Comparison of ENCODE assay signal across 8 cellular contexts in the genomic region with DNA sequence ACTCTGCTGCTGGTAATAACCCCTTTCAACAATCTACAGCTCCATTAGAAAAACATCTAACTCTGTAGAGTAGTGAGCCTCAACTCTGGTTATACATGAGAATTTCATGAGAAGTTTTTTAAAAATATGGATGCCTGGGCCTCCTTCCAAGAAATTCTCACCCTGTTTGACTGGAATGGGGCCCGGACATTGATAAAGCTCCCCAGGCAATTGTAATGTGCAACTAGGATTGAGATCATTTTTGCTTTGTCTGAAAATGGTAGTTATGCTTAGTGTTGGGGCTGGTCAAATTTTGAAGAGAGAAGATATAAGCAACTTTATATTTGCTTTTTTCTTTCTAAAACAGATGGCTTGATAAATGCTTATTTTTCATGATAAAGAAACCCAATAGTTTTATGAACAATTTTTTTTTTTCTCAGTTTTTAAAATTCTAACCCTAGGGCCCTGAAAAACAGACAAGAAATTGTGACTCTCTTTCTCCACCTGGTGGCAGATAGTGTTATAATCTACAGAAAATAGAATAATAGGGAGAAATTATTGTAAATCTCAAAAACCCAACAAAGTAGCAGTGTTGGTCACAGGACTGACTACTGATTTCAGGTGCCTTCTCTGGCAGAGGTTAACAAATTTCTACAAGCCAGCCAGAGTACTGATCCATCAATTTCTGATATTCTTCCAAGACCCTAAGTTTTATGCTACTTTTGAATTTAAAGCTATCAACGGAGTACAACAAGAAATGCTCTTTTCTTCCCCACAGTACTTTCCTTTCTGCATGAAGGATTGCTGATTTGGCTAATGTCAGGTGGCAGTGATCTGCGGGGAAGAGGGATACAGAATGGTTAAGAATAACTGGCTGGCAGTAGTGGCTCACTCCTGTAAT.
DNase-seq lines count a peak whose midpoint lies in the region; ATAC-seq and TF ChIP-seq lines count a peak whose summit lies in the region.

No MANE protein-coding gene starts in this region.

- no peaks in the 10 kb centered on the region for H4K20me1 ChIP-seq in IMR-90 (ENCODE audit: insufficient read depth, low read length)

- peak overlapping the region; percentile 46; the same call in 1 of the 2 replicates for H3K18ac ChIP-seq in IMR-90 (ENCODE audit: low read depth, low read length)

- peak overlapping the region; percentile 91; the same call in 1 of the 2 replicates for H4K5ac ChIP-seq in IMR-90 (ENCODE audit: low read depth, low read length)

- peak overlapping the region; percentile 88 for H3K27ac Mint-ChIP-seq in MCF 10A (ENCODE audit: low read depth, unreplicated experiment)

- POLR2A ChIA-PET in IMR-90 (lab: Charles Lee; ENCODE audit: unreplicated experiment) = interaction anchor here (3.3 kb wide), 1 partner anchor 175 kb away, joined by 9 read pairs; a partner anchor contains a TSS
- POLR2A ChIA-PET in MCF 10A (lab: Yijun Ruan, JAX) = interaction anchor here (0.6 to 6.8 kb wide), 13 partner anchors 37 to 417 kb away, joined by 3 to 86 read pairs (median 10); a partner anchor contains a TSS

- peaks cover 0 to 7% of the 10 kb centered on the region in 2 experiments; a peak in 2 of 4 replicates for H3K79me1 ChIP-seq in IMR-90 (ENCODE audit: low read depth in 1 of 2, low read length in 2 of 2)

- peaks cover 15% of the 10 kb centered on the region for H3K4me1 Mint-ChIP-seq in MCF 10A (ENCODE audit: insufficient read depth, unreplicated experiment)

- dilution Hi-C loops in IMR-90 (cut with HindIII; ENCODE audit: low sequenced_read_pairs, unreplicated experiment) = no loop called here

- no peaks in the 10 kb centered on the region for H3K9me3 ChIP-seq in IMR-90 (ENCODE audit: control insufficient read depth, insufficient read depth, low read length)

- H3K36me3 Mint-ChIP-seq in MCF 10A (ENCODE audit: insufficient read depth, unreplicated experiment) = no peaks in the 10 kb centered on the region

- CTCF ChIA-PET in IMR-90 (lab: Yijun Ruan, JAX) (interaction anchor here (0.6 to 6.8 kb wide), 13 partner anchors 76 to 1489 kb away, joined by 3 to 48 read pairs (median 3); a partner anchor contains a TSS), MCF 10A (lab: Yijun Ruan, JAX) (interaction anchor here (0.6 to 12.6 kb wide), 34 partner anchors 9 to 448 kb away, joined by 3 to 389 read pairs (median 4); a partner anchor contains a TSS)

- no peak overlapping the region for H3K4me3 Mint-ChIP-seq in MCF 10A (ENCODE audit: unreplicated experiment)

- H3K27ac ChIP-seq in IMR-90 (ENCODE audit: insufficient read depth, low read length) = peak overlapping the region; percentile 61

- peak; percentile 50 for ATAC-seq in IMR-90 (ENCODE audit: low read depth)

- peak overlapping the region; percentile 86 for H2BK20ac ChIP-seq in IMR-90 (ENCODE audit: low read depth, low read length)

- no peak overlapping the region; the same call in none of the 2 replicates for H3K14ac ChIP-seq in IMR-90 (replicated peaks; ENCODE audit: low read depth, low read length)

- no CpG with 5 or more reads among the region's 3 CpGs for WGBS in IMR-90 (ENCODE audit: extremely low coverage in 2 of 2, insufficient read length in 1 of 2), 2 experiments

- peak overlapping the region; percentile 57 for H3K56ac ChIP-seq in IMR-90 (ENCODE audit: extremely low read depth, insufficient read depth, low read length)

- H3K4me3 ChIP-seq in IMR-90 (ENCODE audit: insufficient read depth, low read depth, low read length) = no peak overlapping the region

- BruUV-seq in IMR-90 (replicated peaks; lab: Mats Ljungman, UMichigan) = no TSS peak
- no TSS peak for BruUV-seq in MCF 10A (replicated peaks; lab: Mats Ljungman, UMichigan)

- H3K9ac ChIP-seq in IMR-90 (ENCODE audit: low read depth, low read length) = peak overlapping the region; percentile 60

- H3K23ac ChIP-seq in IMR-90 (ENCODE audit: low read depth, low read length) = no peak overlapping the region

- TF ChIP-seq POLR2A in IMR-90 (IDR thresholded peaks at IDR 0.05; ENCODE audit: low read depth, low read length) = no peak

- no peaks in the 10 kb centered on the region for H3K27me3 Mint-ChIP-seq in MCF 10A (ENCODE audit: insufficient read depth, unreplicated experiment)

- TF ChIP-seq CTCF in IMR-90 (conservative IDR thresholded peaks at IDR 0.05; ENCODE audit: low read depth, low read length) = peak; percentile 72
- TF ChIP-seq CTCF in MCF 10A (IDR thresholded peaks at IDR 0.05; ENCODE audit: unreplicated experiment) = peak; percentile 53

- H3K27me3 ChIP-seq in IMR-90 (ENCODE audit: control insufficient read depth, insufficient read depth, low read length) = no peaks in the 10 kb centered on the region

- peak overlapping the region; percentile 97 for H2BK5ac ChIP-seq in IMR-90 (ENCODE audit: low read depth, low read length, poor library complexity, severe bottlenecking)

- H2BK15ac ChIP-seq in IMR-90 (ENCODE audit: low read depth, low read length) = peak overlapping the region; percentile 79; the same call in 1 of the 3 replicates

- in situ Hi-C loops in IMR-90 (cut with MboI; ENCODE audit: low sequenced_read_pairs) = loop anchor here (5.0 kb wide), 1 partner anchor 177 kb away; a partner anchor contains a TSS

- peak overlapping the region; percentile 64 for H3K4ac ChIP-seq in IMR-90 (ENCODE audit: low read depth, low read length)

- peaks cover 10% of the 10 kb centered on the region for H3K4me1 ChIP-seq in IMR-90 (ENCODE audit: control insufficient read depth, insufficient read depth, low read length)

- H4K91ac ChIP-seq in IMR-90 (ENCODE audit: insufficient read depth, low read depth, low read length) = peak overlapping the region; percentile 72

- DNase-seq in DMS53 (lab: John Stamatoyannopoulos, UW) (peak; percentile 63), IMR-90 (peak; percentile 61), MCF 10A (ENCODE audit: unreplicated experiment) (peak; percentile 71), lung microvascular endothelial cell (ENCODE audit: low read depth in 2 of 2) (peak; percentile 53 to 70), NCI-H2081 (lab: John Stamatoyannopoulos, UW) (no peak), NCI-H526 treated with DMSO at 0.1 percent for 48 hours (lab: John Stamatoyannopoulos, UW) (no peak), DMS79 treated with DMSO at 0.1 percent for 48 hours (lab: John Stamatoyannopoulos, UW) (no peak), GM19238 (ENCODE audit: insufficient read length, low spot score) (no peak)

- no peaks in the 10 kb centered on the region for H3K36me3 ChIP-seq in IMR-90 (ENCODE audit: control insufficient read depth, insufficient read depth, low read length)

- H2AK5ac ChIP-seq in IMR-90 (ENCODE audit: low read depth, low read length) = peak overlapping the region; percentile 94

- H2AFZ ChIP-seq in IMR-90 (replicated peaks; ENCODE audit: low read length, poor library complexity) = no peak overlapping the region

- H3K4me2 ChIP-seq in IMR-90 (ENCODE audit: low read depth, low read length) = peak overlapping the region; percentile 40; the same call in 1 of the 2 replicates

- intact Hi-C loops in IMR-90 (cut with micrococcal nuclease) (loop anchor here (1.0 to 5.0 kb wide), 5 partner anchors 37 to 238 kb away; a partner anchor contains a TSS), MCF 10A (cut with micrococcal nuclease) (loop anchor here (1.0 to 2.0 kb wide), 3 partner anchors 34 to 175 kb away; a partner anchor contains a TSS)

- peak overlapping the region; percentile 70 to 75 for H4K8ac ChIP-seq in IMR-90 (ENCODE audit: low read depth in 2 of 2, low read length in 2 of 2)

- peak overlapping the region; percentile 90 for H2BK120ac ChIP-seq in IMR-90 (ENCODE audit: low read depth, low read length)

- no peak overlapping the region for H2AK9ac ChIP-seq in IMR-90 (replicated peaks; ENCODE audit: low read depth, low read length, poor library complexity)

- peak; percentile 75 for TF ChIP-seq RAD21 in IMR-90 (IDR thresholded peaks at IDR 0.05; ENCODE audit: low read length)

- H3K9me3 Mint-ChIP-seq in MCF 10A (ENCODE audit: unreplicated experiment) = no peaks in the 10 kb centered on the region

- H3K9me1 ChIP-seq in IMR-90 (ENCODE audit: insufficient read depth, low read length) = no peaks in the 10 kb centered on the region

TF ChIP-seq in IMR-90, 13 proteins besides CTCF, POLR2A, EP300 and RAD21:
- TF ChIP-seq SMC3 (IDR thresholded peaks at IDR 0.05; ENCODE audit: low read depth, low read length) (peak; percentile 85), RFX5 (IDR thresholded peaks at IDR 0.05; ENCODE audit: low read depth, low read length) (no peak)
TF ChIP-seq in IMR-90: peak in this region for 1.

Comparison
In these comparisons a context has a peak if more than half of its experiments do, and no peak if none do; other contexts are left out.
1. DNase-seq: peak in DMS53 (single experiment), IMR-90 (single experiment), MCF 10A (single experiment) and lung microvascular endothelial cell (2 of 2); none in NCI-H2081 (0 of 2), NCI-H526 treated with DMSO at 0.1 percent for 48 hours (single experiment), DMS79 treated with DMSO at 0.1 percent for 48 hours (single experiment) and GM19238 (single experiment).